Comparison of ENCODE assay signal across 5 cellular contexts in the genomic region with DNA sequence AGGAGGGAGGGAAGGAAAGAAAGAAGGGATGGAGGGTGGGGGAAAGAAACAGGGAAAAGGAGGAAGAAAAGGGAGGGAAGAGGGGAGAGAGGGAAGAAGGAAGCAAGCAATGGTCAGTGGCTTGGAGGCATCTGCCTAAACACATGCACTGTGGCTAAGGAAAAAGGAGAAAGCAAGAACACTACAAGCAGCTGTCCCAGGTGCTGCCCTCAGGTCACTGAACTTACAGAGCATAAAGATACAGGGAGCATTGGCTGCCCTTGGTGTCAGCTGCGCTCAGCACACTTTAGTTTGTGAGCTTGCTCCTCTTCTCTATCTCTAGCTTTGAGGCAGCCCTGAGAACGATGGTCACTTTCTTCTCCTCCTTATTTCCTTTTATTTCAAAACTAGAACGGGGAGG. TPM values are rescaled to one million over a fixed set of nuclear protein-coding genes. Genes with fewer than 3 reads are reported as not detected.
"Had no signal": no experiment of that assay in that cellular context is flagged by ENCODE, and none has a peak within 500 bp of the region (broad histone marks: within the 10 kb centered on the region; RNA-seq: fewer than 3 reads in every experiment).

No MANE protein-coding gene starts in this region.

RNA-seq across cellular contexts. Expression of a gene that starts 57.9 kb away (rescaled TPM):
- total RNA-seq: LHCN-M2, MCF 10A, NCI-H460, SJCRH30, SK-MEL-5 had no signal
